Comparison of ENCODE assay signal across 12 cellular contexts in genomic region chr1:9443913-9444445, GRCh38.
DNase-seq lines count a peak whose midpoint lies in the region; ATAC-seq and TF ChIP-seq lines count a peak whose summit lies in the region.
"Had no signal": no experiment of that assay in that cellular context is flagged by ENCODE, and none has a peak within 500 bp of the region (broad histone marks: within the 10 kb centered on the region; RNA-seq: fewer than 3 reads in every experiment).

No MANE protein-coding gene starts in this region.

- WGBS in gastroesophageal sphincter (ENCODE audit: low coverage in 1 of 2), 2 donors = 17 to 39% methylated on average over 7 to 14 of the region's 14 CpGs
- WGBS in prostate gland = 22% methylated on average over 14 of the region's 14 CpGs
- WGBS in body of pancreas, 2 donors = 74 to 75% methylated on average over 13 to 14 of the region's 14 CpGs

- peak overlapping the region; percentile 30 to 82 (median 74) for H3K27ac ChIP-seq in gastroesophageal sphincter
- peak overlapping the region; percentile 60 for H3K27ac ChIP-seq in prostate gland
- H3K27ac ChIP-seq in body of pancreas = no peak overlapping the region

- DNase-seq in COLO829 (ENCODE audit: low spot score) (peak; percentile 74), amniotic epithelial cell (ENCODE audit: low read depth) (peak; percentile 83), prostate gland (ENCODE audit: low spot score) (peak; percentile 57), activated gamma-delta T cell treated with Interleukin-2 at 50 U/mL for 16 hours (no peak), body of pancreas (no peak), SIG-M5 treated with dmso at 0.1 percent for 504 hours (lab: John Stamatoyannopoulos, UW; ENCODE audit: unreplicated experiment) (no peak)
- DNase-seq in stimulated activated CD4-positive, alpha-beta T cell treated with anti-CD3 and anti-CD28 coated beads, Interleukin-12 subunit alpha, Interleukin-12 subunit beta, amount 100 ng/mL, for 4 hours = no peak
- DNase-seq: activated CD4-positive, alpha-beta T cell treated with anti-CD3 and anti-CD28 coated beads, Interleukin-2, amount 50 U/mL, for 48 hours; DMS79 treated with DMSO at 0.1 percent for 48 hours; SW 1271 had no signal

- H3K4me1 ChIP-seq in gastroesophageal sphincter = peaks cover 0 to 59% (median 10%) of the 10 kb centered on the region in 3 donors
- H3K4me1 ChIP-seq in prostate gland (replicated peaks) = no peaks in the 10 kb centered on the region
- peaks cover 60% of the 10 kb centered on the region for H3K4me1 ChIP-seq in body of pancreas

- peak; percentile 80 for ATAC-seq in gastroesophageal sphincter
- ATAC-seq in body of pancreas = no peak
- ATAC-seq: stimulated activated effector memory CD8-positive, alpha-beta T cell treated with anti-CD3 and anti-CD28 coated beads, Interleukin-12 subunit alpha, Interleukin-12 subunit beta, amount 100 ng/mL, for 72 hours had no signal

- TF ChIP-seq CTCF in gastroesophageal sphincter (IDR thresholded peaks at IDR 0.05) (no peak), prostate gland (IDR thresholded peaks at IDR 0.05) (no peak), body of pancreas (IDR thresholded peaks at IDR 0.05) (no peak)

- intact Hi-C loops in prostate gland (cut with DNase I) (loop anchor here (5.0 kb wide), 1 partner anchor 62 kb away; no protein-coding TSS in a partner anchor), body of pancreas (cut with DNase I) (no loop called here)

- TF ChIP-seq POLR2A in gastroesophageal sphincter (IDR thresholded peaks at IDR 0.05) (no peak), prostate gland (IDR thresholded peaks at IDR 0.05) (no peak), body of pancreas (IDR thresholded peaks at IDR 0.05) (no peak)

- no peaks in the 10 kb centered on the region for H3K9me3 ChIP-seq in gastroesophageal sphincter
- H3K9me3 ChIP-seq in prostate gland = no peaks in the 10 kb centered on the region
- H3K9me3 ChIP-seq in body of pancreas = no peaks in the 10 kb centered on the region

- H3K4me3 ChIP-seq in gastroesophageal sphincter = no peak overlapping the region
- H3K4me3 ChIP-seq in prostate gland = no peak overlapping the region
- H3K4me3 ChIP-seq in body of pancreas = no peak overlapping the region

- TF ChIP-seq EP300 in gastroesophageal sphincter (IDR thresholded peaks at IDR 0.05) = no peak

- H3K36me3 ChIP-seq in gastroesophageal sphincter = no peaks in the 10 kb centered on the region
- H3K36me3 ChIP-seq in prostate gland = no peaks in the 10 kb centered on the region
- no peaks in the 10 kb centered on the region for H3K36me3 ChIP-seq in body of pancreas (replicated peaks in 1 of 2; ENCODE audit: insufficient read depth in 1 of 2, low read depth in 2 of 2)

- H3K27me3 ChIP-seq in gastroesophageal sphincter = no peaks in the 10 kb centered on the region
- no peaks in the 10 kb centered on the region for H3K27me3 ChIP-seq in prostate gland (replicated peaks; ENCODE audit: insufficient read depth)
- H3K27me3 ChIP-seq in body of pancreas = no peaks in the 10 kb centered on the region

Comparison
In these comparisons a context has a peak if more than half of its experiments do, and no peak if none do; other contexts are left out.
1. DNase-seq: peak in COLO829 (single experiment), amniotic epithelial cell (single experiment) and prostate gland (single experiment); none in activated gamma-delta T cell treated with Interleukin-2 at 50 U/mL for 16 hours (single experiment), stimulated activated CD4-positive, alpha-beta T cell treated with anti-CD3 and anti-CD28 coated beads, Interleukin-12 subunit alpha, Interleukin-12 subunit beta, amount 100 ng/mL, for 4 hours (single experiment), body of pancreas (0 of 4) and SIG-M5 treated with dmso at 0.1 percent for 504 hours (single experiment).
2. H3K27ac ChIP-seq: peak in gastroesophageal sphincter (4 of 4) and prostate gland (2 of 2); none in body of pancreas (0 of 4).